8 cellular contexts compared by ENCODE assay signal in the genomic region with DNA sequence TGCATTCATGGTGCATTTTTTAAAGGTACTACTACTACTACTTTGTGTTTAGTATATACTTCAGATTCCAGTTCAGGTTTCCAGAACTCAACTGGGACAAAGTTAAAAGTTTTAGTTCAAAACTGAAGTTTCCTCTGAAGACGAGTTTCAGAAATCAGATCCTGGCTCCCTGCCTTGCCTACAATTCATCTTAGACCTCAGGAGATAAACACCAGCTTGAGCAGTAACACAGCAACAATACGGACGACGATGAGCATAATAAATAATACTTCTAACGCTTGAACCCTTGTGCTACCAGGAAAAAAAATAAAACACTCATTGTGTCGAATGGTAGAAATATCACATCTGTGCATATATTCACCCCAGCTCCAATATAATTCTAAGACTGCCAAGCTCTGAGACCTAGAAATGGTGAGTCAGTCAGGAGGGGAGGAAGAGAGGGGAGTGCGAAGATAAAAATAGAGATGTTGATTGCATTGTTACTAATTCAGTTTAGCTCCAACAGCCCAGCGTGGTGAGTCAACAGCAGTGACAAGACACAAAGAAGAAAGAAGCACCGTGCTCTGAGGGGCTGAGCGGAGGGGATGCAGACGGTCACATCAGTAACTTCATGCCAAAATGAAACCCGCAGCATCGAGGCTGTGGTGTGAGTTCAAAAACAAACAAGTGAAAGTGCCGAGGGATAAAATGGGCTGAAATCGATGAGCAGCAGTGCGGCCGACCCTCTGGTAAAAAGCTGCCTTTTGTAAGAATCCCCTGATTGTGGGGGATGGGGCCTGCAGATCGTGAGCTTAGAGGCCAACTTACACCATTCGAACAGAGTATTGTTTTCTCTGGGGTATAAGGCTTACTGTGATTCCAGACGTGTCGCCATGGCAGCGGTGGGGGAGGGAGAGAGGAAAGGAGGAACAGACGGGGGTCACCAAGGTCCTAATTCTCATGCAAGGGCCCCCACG.
DNase-seq lines count a peak whose midpoint lies in the region; ATAC-seq, FAIRE-seq and TF ChIP-seq lines count a peak whose summit lies in the region.

No MANE protein-coding gene starts in this region.

- intact Hi-C loops in breast epithelium (cut with DNase I; ENCODE audit: low total_unique reads) = no loop called here

- H3K79me2 ChIP-seq in keratinocyte (ENCODE audit: control insufficient read depth, insufficient read depth, low read length) = no peaks in the 10 kb centered on the region

- H3K4me2 ChIP-seq in BLaER1 (peak overlapping the region; percentile 93), keratinocyte (ENCODE audit: control insufficient read depth, extremely low read depth, insufficient read depth, low read depth, low read length) (peak overlapping the region; percentile 38)

- no peaks in the 10 kb centered on the region for H3K9me1 ChIP-seq in keratinocyte (ENCODE audit: control insufficient read depth, extremely low read depth, insufficient read depth, low read length)

- no peak overlapping the region for H3K27ac Mint-ChIP-seq in stimulated activated memory B cell treated with anti-CD40 and anti-IgM and Interleukin-4, amounts not matched to agents 10 μg/mL and 1 μg/mL and 100 μg/mL, for 72 hours

- H3K27me3 Mint-ChIP-seq in stimulated activated memory B cell treated with anti-CD40 and anti-IgM and Interleukin-4, amounts not matched to agents 10 μg/mL and 1 μg/mL and 100 μg/mL, for 72 hours = no peaks in the 10 kb centered on the region

- H3K9me3 ChIP-seq in BLaER1 (peaks cover 11% of the 10 kb centered on the region), breast epithelium (peaks cover 0 to 3% of the 10 kb centered on the region in 2 donors), keratinocyte (ENCODE audit: control insufficient read depth, low read depth, low read length) (no peaks in the 10 kb centered on the region)

- no peak for ATAC-seq in stimulated activated memory B cell treated with anti-CD40 and anti-IgM and Interleukin-4, amounts not matched to agents 10 μg/mL and 1 μg/mL and 100 μg/mL, for 72 hours
- ATAC-seq in HG02885 (IDR thresholded peaks at IDR 0.05; ENCODE audit: poor library complexity, unreplicated experiment) (no peak), GM19351 (IDR thresholded peaks at IDR 0.05; ENCODE audit: unreplicated experiment) (no peak)

- FAIRE-seq in keratinocyte (lab: Jason Lieb, UNC) = peak; percentile 68

- no peak overlapping the region for H2AFZ ChIP-seq in keratinocyte (ENCODE audit: control insufficient read depth, low read length)

- CTCF ChIA-PET in GM10248 (lab: Yijun Ruan, JAX) = no interaction called here

- no peaks in the 10 kb centered on the region for H4K20me1 ChIP-seq in BLaER1
- no peaks in the 10 kb centered on the region for H4K20me1 ChIP-seq in keratinocyte (ENCODE audit: control insufficient read depth, extremely low read depth, insufficient read depth, low read length)

- H3K4me1 ChIP-seq in BLaER1 (peaks cover 60% of the 10 kb centered on the region), breast epithelium (peaks cover 0 to 6% of the 10 kb centered on the region in 2 donors), keratinocyte (ENCODE audit: control insufficient read depth, extremely low read depth, insufficient read depth, low read length) (peaks cover 25% of the 10 kb centered on the region)

- POLR2A ChIA-PET in GM10248 (lab: Yijun Ruan, JAX) = no interaction called here

- no peaks in the 10 kb centered on the region for H3K27me3 ChIP-seq in BLaER1
- no peaks in the 10 kb centered on the region for H3K27me3 ChIP-seq in breast epithelium
- no peaks in the 10 kb centered on the region for H3K27me3 ChIP-seq in keratinocyte (ENCODE audit: control insufficient read depth, extremely low read depth, insufficient read depth, low read length)

- peak overlapping the region; percentile 1 for H3K4me3 Mint-ChIP-seq in stimulated activated memory B cell treated with anti-CD40 and anti-IgM and Interleukin-4, amounts not matched to agents 10 μg/mL and 1 μg/mL and 100 μg/mL, for 72 hours

- H3K4me1 Mint-ChIP-seq in stimulated activated memory B cell treated with anti-CD40 and anti-IgM and Interleukin-4, amounts not matched to agents 10 μg/mL and 1 μg/mL and 100 μg/mL, for 72 hours = no peaks in the 10 kb centered on the region

- H3K9me3 Mint-ChIP-seq in stimulated activated memory B cell treated with anti-CD40 and anti-IgM and Interleukin-4, amounts not matched to agents 10 μg/mL and 1 μg/mL and 100 μg/mL, for 72 hours = no peaks in the 10 kb centered on the region

- peaks cover 13% of the 10 kb centered on the region for H3K36me3 ChIP-seq in BLaER1
- H3K36me3 ChIP-seq in breast epithelium = no peaks in the 10 kb centered on the region
- H3K36me3 ChIP-seq in keratinocyte (ENCODE audit: control insufficient read depth in 2 of 2, extremely low read depth in 1 of 2, insufficient read depth in 2 of 2, low read length in 2 of 2) = no peaks in the 10 kb centered on the region

- H3K27ac ChIP-seq in BLaER1 (peak overlapping the region; percentile 83), breast epithelium (peak overlapping the region; percentile 72 to 85), keratinocyte (ENCODE audit: control insufficient read depth, insufficient read depth, low read length) (no peak overlapping the region)

- no peak for TF ChIP-seq POLR2A in breast epithelium (IDR thresholded peaks at IDR 0.05)

- H3K4me3 ChIP-seq in BLaER1 (peak overlapping the region; percentile 61), breast epithelium (peak overlapping the region; percentile 35 to 61 (median 36)), keratinocyte (ENCODE audit: control insufficient read depth in 2 of 3, extremely low read depth in 1 of 3, insufficient read depth in 2 of 3, low read depth in 1 of 3, low read length in 3 of 3) (peak overlapping the region in 1 of 3 experiments; percentile 25)

- no peaks in the 10 kb centered on the region for H3K36me3 Mint-ChIP-seq in stimulated activated memory B cell treated with anti-CD40 and anti-IgM and Interleukin-4, amounts not matched to agents 10 μg/mL and 1 μg/mL and 100 μg/mL, for 72 hours

- TF ChIP-seq CTCF in breast epithelium (IDR thresholded peaks at IDR 0.05) (no peak), keratinocyte (optimal IDR thresholded peaks at IDR 0.05 in 1 of 3, IDR thresholded peaks at IDR 0.05 in 1 of 3, conservative IDR thresholded peaks at IDR 0.05 in 1 of 3; ENCODE audit: extremely low read depth in 1 of 3, insufficient read depth in 2 of 3, low read length in 3 of 3) (no peak), GM10248 (IDR thresholded peaks at IDR 0.05; ENCODE audit: control extremely low read depth, extremely low read depth, low read depth, missing control alignments) (no peak)

- H3K9ac ChIP-seq in BLaER1 = peak overlapping the region; percentile 78
- H3K9ac ChIP-seq in keratinocyte (ENCODE audit: control insufficient read depth, extremely low read depth, insufficient read depth, low read length) = no peak overlapping the region

- DNase-seq in MV-4-11 (lab: John Stamatoyannopoulos, UW) (peak; percentile 91), breast epithelium (ENCODE audit: low spot score in 2 of 2) (no peak), keratinocyte (ENCODE audit: low read depth, low spot score) (no peak), GM10248 (ENCODE audit: extremely low spot score) (no peak)

- dilution Hi-C loops in keratinocyte (cut with MboI; ENCODE audit: extremely low pct_ligation_motif_present, low sequenced_read_pairs) = no loop called here
